24 cellular contexts compared by ENCODE assay signal in genomic region chr4:71275004-71275403, GRCh38.
DNase-seq lines count a peak whose midpoint lies in the region; ATAC-seq, FAIRE-seq and TF ChIP-seq lines count a peak whose summit lies in the region.
"Had no signal": no experiment of that assay in that cellular context is flagged by ENCODE, and none has a peak within 500 bp of the region (broad histone marks: within the 10 kb centered on the region; RNA-seq: fewer than 3 reads in every experiment).

No MANE protein-coding gene starts in this region.

- H3K27me3 Mint-ChIP-seq in activated naive CD8-positive, alpha-beta T cell treated with anti-CD3 and anti-CD28 coated beads, Interleukin-2, amount 10 ng/mL, durations not matched to agents 7 days and 5 days, result peaks cover 6% of the 10 kb centered on the region
- no peaks in the 10 kb centered on the region for H3K27me3 Mint-ChIP-seq in activated naive CD8-positive, alpha-beta T cell treated with anti-CD3 and anti-CD28 coated beads, Interleukin-2, amount 50 U/mL, for 24 hours
- no peaks in the 10 kb centered on the region for H3K27me3 Mint-ChIP-seq in central memory CD8-positive, alpha-beta T cell
- H3K27me3 Mint-ChIP-seq in natural killer cell (ENCODE audit: low read depth in 2 of 2), result no peaks in the 10 kb centered on the region

- intact Hi-C loops in natural killer cell (cut with micrococcal nuclease), result no loop called here

- peak; percentile 63 for FAIRE-seq in GM19239 (lab: Jason Lieb, UNC)
- FAIRE-seq in D721Med (lab: Jason Lieb, UNC), result no peak

- POLR2A ChIA-PET in activated naive CD8-positive, alpha-beta T cell treated with anti-CD3 and anti-CD28 coated beads, Interleukin-2, amount 10 ng/mL, durations not matched to agents 7 days and 5 days (lab: Charles Lee), result no interaction called here

- H3K4me1 Mint-ChIP-seq in activated naive CD8-positive, alpha-beta T cell treated with anti-CD3 and anti-CD28 coated beads, Interleukin-2, amount 10 ng/mL, durations not matched to agents 7 days and 5 days, result peaks cover 17% of the 10 kb centered on the region
- peaks cover 17% of the 10 kb centered on the region for H3K4me1 Mint-ChIP-seq in activated naive CD8-positive, alpha-beta T cell treated with anti-CD3 and anti-CD28 coated beads, Interleukin-2, amount 50 U/mL, for 24 hours
- H3K4me1 Mint-ChIP-seq in central memory CD8-positive, alpha-beta T cell, result peaks cover 24% of the 10 kb centered on the region
- H3K4me1 Mint-ChIP-seq in natural killer cell, result peaks cover 41 to 46% of the 10 kb centered on the region in 2 donors

- H3K27ac Mint-ChIP-seq in activated naive CD8-positive, alpha-beta T cell treated with anti-CD3 and anti-CD28 coated beads, Interleukin-2, amount 10 ng/mL, durations not matched to agents 7 days and 5 days, result peak overlapping the region; percentile 4
- no peak overlapping the region for H3K27ac Mint-ChIP-seq in activated naive CD8-positive, alpha-beta T cell treated with anti-CD3 and anti-CD28 coated beads, Interleukin-2, amount 50 U/mL, for 24 hours
- peak overlapping the region; percentile 62 for H3K27ac Mint-ChIP-seq in central memory CD8-positive, alpha-beta T cell (ENCODE audit: low read depth)
- H3K27ac Mint-ChIP-seq in natural killer cell, result peak overlapping the region; percentile 74 to 83
- H3K27ac Mint-ChIP-seq: activated CD4-positive, alpha-beta memory T cell treated with anti-CD3 and anti-CD28 coated beads for 36 hours; CD4-positive, CD25-positive, alpha-beta regulatory T cell had no signal

- TF ChIP-seq CTCF in natural killer cell (IDR thresholded peaks at IDR 0.05), result no peak
- TF ChIP-seq CTCF in D721Med (IDR thresholded peaks at IDR 0.05; ENCODE audit: insufficient read depth, missing control alignments), result no peak

- H3K4me3 Mint-ChIP-seq in activated naive CD8-positive, alpha-beta T cell treated with anti-CD3 and anti-CD28 coated beads, Interleukin-2, amount 10 ng/mL, durations not matched to agents 7 days and 5 days, result peak overlapping the region; percentile 18
- no peak overlapping the region for H3K4me3 Mint-ChIP-seq in activated naive CD8-positive, alpha-beta T cell treated with anti-CD3 and anti-CD28 coated beads, Interleukin-2, amount 50 U/mL, for 24 hours
- no peak overlapping the region for H3K4me3 Mint-ChIP-seq in central memory CD8-positive, alpha-beta T cell
- peak overlapping the region; percentile 86 for H3K4me3 Mint-ChIP-seq in natural killer cell
- H3K4me3 Mint-ChIP-seq: activated CD4-positive, alpha-beta memory T cell treated with anti-CD3 and anti-CD28 coated beads for 36 hours; CD4-positive, CD25-positive, alpha-beta regulatory T cell had no signal

- ATAC-seq in activated naive CD8-positive, alpha-beta T cell treated with anti-CD3 and anti-CD28 coated beads, Interleukin-2, amount 10 ng/mL, durations not matched to agents 7 days and 5 days (ENCODE audit: low read depth), result no peak
- ATAC-seq in activated naive CD8-positive, alpha-beta T cell treated with anti-CD3 and anti-CD28 coated beads, Interleukin-2, amount 50 U/mL, for 24 hours, result no peak
- ATAC-seq in central memory CD8-positive, alpha-beta T cell (replicated peaks; ENCODE audit: extremely low read depth, poor library complexity, severe bottlenecking), result no peak
- ATAC-seq in natural killer cell (no peak), HG02623 (IDR thresholded peaks at IDR 0.05; ENCODE audit: unreplicated experiment) (no peak)
- ATAC-seq in activated CD4-positive, CD25-positive, alpha-beta regulatory T cell treated with anti-CD3 and anti-CD28 coated beads, Interleukin-2, amount 50 U/mL, for 24 hours, result no peak
- ATAC-seq: gastrocnemius medialis, left lobe of liver had no signal

- no peak for DNase-seq in activated naive CD8-positive, alpha-beta T cell treated with anti-CD3 and anti-CD28 coated beads, Interleukin-2, amount 10 ng/mL, durations not matched to agents 7 days and 5 days
- no peak for DNase-seq in activated naive CD8-positive, alpha-beta T cell treated with anti-CD3 and anti-CD28 coated beads, Interleukin-2, amount 50 U/mL, for 24 hours
- DNase-seq in GM19239 (ENCODE audit: insufficient read length, low spot score) (no peak), natural killer cell (no peak), D721Med (ENCODE audit: insufficient read length, low spot score) (no peak)
- DNase-seq in central memory CD8-positive, alpha-beta T cell (ENCODE audit: low spot score in 2 of 2), result no peak
- DNase-seq: activated CD4-positive, alpha-beta memory T cell treated with anti-CD3 and anti-CD28 coated beads for 36 hours; activated CD4-positive, CD25-positive, alpha-beta regulatory T cell; activated CD8-positive, alpha-beta memory T cell treated with anti-CD3 and anti-CD28 coated beads, Interleukin-2, amount 50 U/mL, for 4 hours; activated naive CD4-positive, alpha-beta T cell; gastrocnemius medialis; GOT3; naive B cell; NCI-H1092 treated with DMSO at 0.1 percent for 48 hours; NCI-H187; NCI-H2171; NCI-H82; occipital lobe; stimulated activated naive CD4-positive, alpha-beta T cell treated with Interleukin-2 at 50 U/mL for 16 hours; T-helper 1 cell had no signal

- H3K36me3 Mint-ChIP-seq in activated naive CD8-positive, alpha-beta T cell treated with anti-CD3 and anti-CD28 coated beads, Interleukin-2, amount 10 ng/mL, durations not matched to agents 7 days and 5 days, result peaks cover 5% of the 10 kb centered on the region
- no peaks in the 10 kb centered on the region for H3K36me3 Mint-ChIP-seq in activated naive CD8-positive, alpha-beta T cell treated with anti-CD3 and anti-CD28 coated beads, Interleukin-2, amount 50 U/mL, for 24 hours (ENCODE audit: low read depth)
- H3K36me3 Mint-ChIP-seq in central memory CD8-positive, alpha-beta T cell (ENCODE audit: insufficient read depth), result no peaks in the 10 kb centered on the region
- no peaks in the 10 kb centered on the region for H3K36me3 Mint-ChIP-seq in natural killer cell
- H3K36me3 Mint-ChIP-seq: activated CD4-positive, alpha-beta memory T cell treated with anti-CD3 and anti-CD28 coated beads for 36 hours; CD4-positive, CD25-positive, alpha-beta regulatory T cell; naive B cell had no signal

- H3K9me3 Mint-ChIP-seq in activated naive CD8-positive, alpha-beta T cell treated with anti-CD3 and anti-CD28 coated beads, Interleukin-2, amount 10 ng/mL, durations not matched to agents 7 days and 5 days, result peaks cover 3% of the 10 kb centered on the region
- H3K9me3 Mint-ChIP-seq in activated naive CD8-positive, alpha-beta T cell treated with anti-CD3 and anti-CD28 coated beads, Interleukin-2, amount 50 U/mL, for 24 hours, result no peaks in the 10 kb centered on the region
- no peaks in the 10 kb centered on the region for H3K9me3 Mint-ChIP-seq in central memory CD8-positive, alpha-beta T cell
- peaks cover 0 to 3% of the 10 kb centered on the region in 2 donors for H3K9me3 Mint-ChIP-seq in natural killer cell
- H3K9me3 Mint-ChIP-seq: activated CD4-positive, alpha-beta memory T cell treated with anti-CD3 and anti-CD28 coated beads for 36 hours had no signal

Comparison
In these comparisons a context has a peak if more than half of its experiments do, and no peak if none do; other contexts are left out.
1. H3K4me3 Mint-ChIP-seq: peak in activated naive CD8-positive, alpha-beta T cell treated with anti-CD3 and anti-CD28 coated beads, Interleukin-2, amount 10 ng/mL, durations not matched to agents 7 days and 5 days (single experiment) and natural killer cell (single experiment); none in activated naive CD8-positive, alpha-beta T cell treated with anti-CD3 and anti-CD28 coated beads, Interleukin-2, amount 50 U/mL, for 24 hours (single experiment) and central memory CD8-positive, alpha-beta T cell (single experiment).